In genomic region chr18:48565105-48565504, GRCh38 we compare ENCODE assay signal across 28 cellular contexts. TPM values are rescaled to one million over a fixed set of nuclear protein-coding genes. Genes with fewer than 3 reads are reported as not detected.
DNase-seq lines count a peak whose midpoint lies in the region; ATAC-seq and TF ChIP-seq lines count a peak whose summit lies in the region.
"Had no signal": no experiment of that assay in that cellular context is flagged by ENCODE, and none has a peak within 500 bp of the region (broad histone marks: within the 10 kb centered on the region; RNA-seq: fewer than 3 reads in every experiment).

No MANE protein-coding gene starts in this region.

- no peak overlapping the region for H3K9ac ChIP-seq in mesenchymal stem cell (ENCODE audit: low read length)

- H2AK5ac ChIP-seq in mesenchymal stem cell (ENCODE audit: low read length, severe bottlenecking): no peak overlapping the region

- intact Hi-C loops in Right ventricle myocardium superior (cut with DNase I): no loop called here
- intact Hi-C loops in cardiac septum (cut with DNase I): no loop called here
- intact Hi-C loops in upper lobe of right lung (cut with DNase I): no loop called here

- peaks cover 0 to 5% of the 10 kb centered on the region in 2 experiments for H3K36me3 ChIP-seq in mesenchymal stem cell (ENCODE audit: control insufficient read depth in 1 of 2, insufficient read depth in 2 of 2, low read depth in 1 of 2, low read length in 2 of 2)
- no peaks in the 10 kb centered on the region for H3K36me3 ChIP-seq in upper lobe of right lung
- H3K36me3 ChIP-seq: esophagus muscularis mucosa, prostate gland, tibial artery had no signal

- H3K9me3 ChIP-seq in mesenchymal stem cell (ENCODE audit: control insufficient read depth, low read length) (no peaks in the 10 kb centered on the region), upper lobe of right lung (no peaks in the 10 kb centered on the region)
- H3K9me3 ChIP-seq: A549, esophagus muscularis mucosa, mucosa of descending colon, prostate gland, tibial artery had no signal

- H4K8ac ChIP-seq in mesenchymal stem cell (ENCODE audit: low read length): no peak overlapping the region

- no peak overlapping the region for H2BK5ac ChIP-seq in mesenchymal stem cell (ENCODE audit: low read depth, low read length, poor library complexity, severe bottlenecking)

- peaks cover 20% of the 10 kb centered on the region for H3K4me1 Mint-ChIP-seq in endothelial cell (ENCODE audit: unreplicated experiment)
- H3K4me1 Mint-ChIP-seq in activated naive CD8-positive, alpha-beta T cell treated with anti-CD3 and anti-CD28 coated beads, Interleukin-2, amount 50 U/mL, for 24 hours: peaks cover 2% of the 10 kb centered on the region
- H3K4me1 Mint-ChIP-seq in natural killer cell treated with Interleukin-12 subunit alpha and Interleukin-12 subunit beta and Interleukin-15 and Interleukin-18, amount 100 ng/mL, for 72 hours (ENCODE audit: low read depth in 2 of 2): peaks cover 4 to 12% of the 10 kb centered on the region in 2 donors
- H3K4me1 Mint-ChIP-seq: activated naive CD4-positive, alpha-beta T cell treated with anti-CD3 and anti-CD28 coated beads, Interleukin-2, amount 50 U/mL, for 24 hours had no signal

- H3K27ac ChIP-seq in mesenchymal stem cell (ENCODE audit: low read length, poor library complexity, severe bottlenecking): no peak overlapping the region
- H3K27ac ChIP-seq in upper lobe of right lung: no peak overlapping the region
- H3K27ac ChIP-seq: coronary artery, prostate gland, skin epidermis, tibial artery had no signal

- H3K4me3 ChIP-seq in mesenchymal stem cell (ENCODE audit: insufficient read depth in 1 of 2, low read depth in 1 of 2, low read length in 2 of 2) (no peak overlapping the region), upper lobe of right lung (no peak overlapping the region)
- H3K4me3 ChIP-seq: A549, coronary artery, esophagus muscularis mucosa, mucosa of descending colon, prostate gland, skin epidermis, tibial artery had no signal

- no peak overlapping the region for H2BK120ac ChIP-seq in mesenchymal stem cell (ENCODE audit: low read depth, low read length)

- H3K4me2 ChIP-seq in mesenchymal stem cell (ENCODE audit: low read length, poor library complexity, severe bottlenecking): no peak overlapping the region
- H3K4me2 ChIP-seq: A549 had no signal

- peak overlapping the region; percentile 57 for H4K91ac ChIP-seq in mesenchymal stem cell (ENCODE audit: low read length)

- WGBS in mesenchymal stem cell: 75% methylated on average over 10 of the region's 10 CpGs

- peak overlapping the region in 1 of 2 experiments; percentile 16 for H3K18ac ChIP-seq in mesenchymal stem cell (ENCODE audit: low read depth in 1 of 2, low read length in 2 of 2)

- no peak overlapping the region for H2AFZ ChIP-seq in mesenchymal stem cell (ENCODE audit: low read depth, low read length)

- H3K27me3 ChIP-seq in mesenchymal stem cell (ENCODE audit: control insufficient read depth in 1 of 2, insufficient read depth in 1 of 2, low read length in 2 of 2) (no peaks in the 10 kb centered on the region), upper lobe of right lung (no peaks in the 10 kb centered on the region)
- H3K27me3 ChIP-seq: esophagus muscularis mucosa, tibial artery had no signal

- TF ChIP-seq CTCF in endothelial cell (IDR thresholded peaks at IDR 0.05; ENCODE audit: unreplicated experiment) (no peak), upper lobe of right lung (IDR thresholded peaks at IDR 0.05) (no peak)

- peaks cover 2% of the 10 kb centered on the region for H3K27me3 Mint-ChIP-seq in endothelial cell (ENCODE audit: unreplicated experiment)
- H3K27me3 Mint-ChIP-seq in activated naive CD8-positive, alpha-beta T cell treated with anti-CD3 and anti-CD28 coated beads, Interleukin-2, amount 50 U/mL, for 24 hours: peaks cover 3% of the 10 kb centered on the region
- no peaks in the 10 kb centered on the region for H3K27me3 Mint-ChIP-seq in natural killer cell treated with Interleukin-12 subunit alpha and Interleukin-12 subunit beta and Interleukin-15 and Interleukin-18, amount 100 ng/mL, for 72 hours
- H3K27me3 Mint-ChIP-seq: activated CD4-positive, alpha-beta memory T cell treated with anti-CD3 and anti-CD28 coated beads, Interleukin-2, amount 10 ng/mL, durations not matched to agents 7 days and 5 days; activated naive CD4-positive, alpha-beta T cell treated with anti-CD3 and anti-CD28 coated beads, Interleukin-2, amount 50 U/mL, for 24 hours; activated T-helper 17 cell treated with anti-CD3 and anti-CD28 coated beads, Interleukin-2, amount 50 U/mL, for 72 hours; stimulated activated naive CD8-positive, alpha-beta T cell treated with anti-CD3 and anti-CD28 coated beads, Interleukin-15, Interleukin-2, amounts not matched to agents 100 ng/mL and 50 ng/mL, for 24 hours had no signal

- H2BK12ac ChIP-seq in mesenchymal stem cell (ENCODE audit: low read length in 2 of 2): peak overlapping the region in 1 of 2 experiments; percentile 48

- H3K14ac ChIP-seq in mesenchymal stem cell (ENCODE audit: low read length in 2 of 2): no peak overlapping the region

- no peak overlapping the region for H3K4ac ChIP-seq in mesenchymal stem cell (ENCODE audit: low read depth in 1 of 2, low read length in 2 of 2)

- H3K36me3 Mint-ChIP-seq in endothelial cell (ENCODE audit: low read depth, unreplicated experiment): peaks cover 3% of the 10 kb centered on the region
- H3K36me3 Mint-ChIP-seq in activated naive CD8-positive, alpha-beta T cell treated with anti-CD3 and anti-CD28 coated beads, Interleukin-2, amount 50 U/mL, for 24 hours (ENCODE audit: low read depth): no peaks in the 10 kb centered on the region
- H3K36me3 Mint-ChIP-seq in natural killer cell treated with Interleukin-12 subunit alpha and Interleukin-12 subunit beta and Interleukin-15 and Interleukin-18, amount 100 ng/mL, for 72 hours: no peaks in the 10 kb centered on the region
- H3K36me3 Mint-ChIP-seq: activated naive CD4-positive, alpha-beta T cell treated with anti-CD3 and anti-CD28 coated beads, Interleukin-2, amount 50 U/mL, for 24 hours had no signal

- DNase-seq in Right ventricle myocardium superior: no peak
- DNase-seq in cardiac septum (ENCODE audit: low spot score): no peak
- DNase-seq in endothelial cell (ENCODE audit: low spot score): no peak
- no peak for DNase-seq in mesenchymal stem cell
- DNase-seq in upper lobe of right lung: no peak
- DNase-seq in activated naive CD8-positive, alpha-beta T cell treated with anti-CD3 and anti-CD28 coated beads, Interleukin-2, amount 50 U/mL, for 24 hours: no peak
- DNase-seq in natural killer cell treated with Interleukin-12 subunit alpha and Interleukin-12 subunit beta and Interleukin-15 and Interleukin-18, amount 100 ng/mL, for 72 hours (ENCODE audit: low spot score): no peak
- no peak for DNase-seq in occipital lobe (lab: John Stamatoyannopoulos, UW)
- DNase-seq: activated CD4-positive, alpha-beta memory T cell treated with anti-CD3 and anti-CD28 coated beads, Interleukin-2, amount 10 ng/mL, durations not matched to agents 7 days and 5 days; activated CD4-positive, CD25-positive, alpha-beta regulatory T cell treated with anti-CD3 and anti-CD28 coated beads, Interleukin-2, amount 50 U/mL, for 72 hours; activated CD8-positive, alpha-beta memory T cell treated with anti-CD3 and anti-CD28 coated beads, Interleukin-2, amount 50 U/mL, for 48 hours; AML-193; DMS153; effector memory CD8-positive, alpha-beta T cell; islet precursor cell; mucosa of descending colon; NCI-H1694 treated with DMSO at 0.1 percent for 48 hours; NCI-H526; T-helper 1 cell; tibial artery had no signal

- H3K23ac ChIP-seq in mesenchymal stem cell (ENCODE audit: low read length in 2 of 2): no peak overlapping the region

- peak; percentile 19 for ATAC-seq in Right ventricle myocardium superior (ENCODE audit: poor library complexity)
- ATAC-seq in upper lobe of right lung: peak; percentile 21
- ATAC-seq in activated naive CD8-positive, alpha-beta T cell treated with anti-CD3 and anti-CD28 coated beads, Interleukin-2, amount 50 U/mL, for 24 hours: no peak
- no peak for ATAC-seq in natural killer cell treated with Interleukin-12 subunit alpha and Interleukin-12 subunit beta and Interleukin-15 and Interleukin-18, amount 100 ng/mL, for 72 hours
- ATAC-seq: A549; activated T-helper 17 cell treated with anti-CD3 and anti-CD28 coated beads, Interleukin-2, amount 50 U/mL, for 72 hours; effector memory CD8-positive, alpha-beta T cell; mucosa of descending colon had no signal

- no peaks in the 10 kb centered on the region for H3K9me3 Mint-ChIP-seq in endothelial cell (ENCODE audit: unreplicated experiment)
- H3K9me3 Mint-ChIP-seq in activated naive CD8-positive, alpha-beta T cell treated with anti-CD3 and anti-CD28 coated beads, Interleukin-2, amount 50 U/mL, for 24 hours: no peaks in the 10 kb centered on the region
- H3K9me3 Mint-ChIP-seq in natural killer cell treated with Interleukin-12 subunit alpha and Interleukin-12 subunit beta and Interleukin-15 and Interleukin-18, amount 100 ng/mL, for 72 hours: no peaks in the 10 kb centered on the region
- H3K9me3 Mint-ChIP-seq: activated naive CD4-positive, alpha-beta T cell treated with anti-CD3 and anti-CD28 coated beads, Interleukin-2, amount 50 U/mL, for 24 hours; activated T-helper 17 cell treated with anti-CD3 and anti-CD28 coated beads, Interleukin-2, amount 50 U/mL, for 72 hours; effector memory CD8-positive, alpha-beta T cell; stimulated activated naive CD8-positive, alpha-beta T cell treated with anti-CD3 and anti-CD28 coated beads, Interleukin-15, Interleukin-2, amounts not matched to agents 100 ng/mL and 50 ng/mL, for 24 hours had no signal

- H3K4me1 ChIP-seq in mesenchymal stem cell (ENCODE audit: control insufficient read depth, insufficient read depth, low read depth, low read length) (peaks cover 27% of the 10 kb centered on the region), upper lobe of right lung (peaks cover 27% of the 10 kb centered on the region)
- H3K4me1 ChIP-seq: prostate gland had no signal

- no peak overlapping the region for H2BK15ac ChIP-seq in mesenchymal stem cell (ENCODE audit: low read depth, poor library complexity, severe bottlenecking)

- H3K27ac Mint-ChIP-seq in endothelial cell (ENCODE audit: unreplicated experiment): peak overlapping the region; percentile 79
- H3K27ac Mint-ChIP-seq in activated naive CD8-positive, alpha-beta T cell treated with anti-CD3 and anti-CD28 coated beads, Interleukin-2, amount 50 U/mL, for 24 hours: no peak overlapping the region
- H3K27ac Mint-ChIP-seq in natural killer cell treated with Interleukin-12 subunit alpha and Interleukin-12 subunit beta and Interleukin-15 and Interleukin-18, amount 100 ng/mL, for 72 hours: peak overlapping the region in 1 of 2 donors; percentile 25
- H3K27ac Mint-ChIP-seq: activated CD4-positive, alpha-beta memory T cell treated with anti-CD3 and anti-CD28 coated beads, Interleukin-2, amount 10 ng/mL, durations not matched to agents 7 days and 5 days; activated naive CD4-positive, alpha-beta T cell treated with anti-CD3 and anti-CD28 coated beads, Interleukin-2, amount 50 U/mL, for 24 hours; activated T-helper 17 cell treated with anti-CD3 and anti-CD28 coated beads, Interleukin-2, amount 50 U/mL, for 72 hours; effector memory CD8-positive, alpha-beta T cell; stimulated activated naive CD8-positive, alpha-beta T cell treated with anti-CD3 and anti-CD28 coated beads, Interleukin-15, Interleukin-2, amounts not matched to agents 100 ng/mL and 50 ng/mL, for 24 hours had no signal

- H3K4me3 Mint-ChIP-seq in endothelial cell (ENCODE audit: unreplicated experiment): no peak overlapping the region
- no peak overlapping the region for H3K4me3 Mint-ChIP-seq in activated naive CD8-positive, alpha-beta T cell treated with anti-CD3 and anti-CD28 coated beads, Interleukin-2, amount 50 U/mL, for 24 hours
- H3K4me3 Mint-ChIP-seq in natural killer cell treated with Interleukin-12 subunit alpha and Interleukin-12 subunit beta and Interleukin-15 and Interleukin-18, amount 100 ng/mL, for 72 hours: no peak overlapping the region
- H3K4me3 Mint-ChIP-seq: activated CD4-positive, alpha-beta memory T cell treated with anti-CD3 and anti-CD28 coated beads, Interleukin-2, amount 10 ng/mL, durations not matched to agents 7 days and 5 days; activated naive CD4-positive, alpha-beta T cell treated with anti-CD3 and anti-CD28 coated beads, Interleukin-2, amount 50 U/mL, for 24 hours; activated T-helper 17 cell treated with anti-CD3 and anti-CD28 coated beads, Interleukin-2, amount 50 U/mL, for 72 hours; effector memory CD8-positive, alpha-beta T cell; stimulated activated naive CD8-positive, alpha-beta T cell treated with anti-CD3 and anti-CD28 coated beads, Interleukin-15, Interleukin-2, amounts not matched to agents 100 ng/mL and 50 ng/mL, for 24 hours had no signal

- H3K79me1 ChIP-seq in mesenchymal stem cell (replicated peaks; ENCODE audit: low read length, poor library complexity, severe bottlenecking): peaks cover 52% of the 10 kb centered on the region

RNA-seq across cellular contexts. Expression of gene CTIF, which starts 26.3 kb away (rescaled TPM):
- total RNA-seq in Right ventricle myocardium superior (54.5 TPM), cardiac septum (84.3 TPM), endothelial cell (ENCODE audit: unreplicated experiment) (51.5 TPM), upper lobe of right lung (72.4 TPM), occipital lobe (55.1 TPM)
- polyA plus RNA-seq in mesenchymal stem cell (2013, experiment 1 of 2): 39.3 TPM
- polyA plus RNA-seq in mesenchymal stem cell (2013, experiment 2 of 2): 37.2 TPM
- total RNA-seq in natural killer cell treated with Interleukin-12 subunit alpha and Interleukin-12 subunit beta and Interleukin-15 and Interleukin-18, amount 100 ng/mL, for 72 hours: 10 to 100 TPM in 1 of 2 donors, 1 to 10 TPM in 1; 8.4 to 13.0 TPM

Comparison
In these comparisons a context has a peak if more than half of its experiments do, and no peak if none do; other contexts are left out.
1. ATAC-seq: peak in Right ventricle myocardium superior (single experiment) and upper lobe of right lung (single experiment); none in activated naive CD8-positive, alpha-beta T cell treated with anti-CD3 and anti-CD28 coated beads, Interleukin-2, amount 50 U/mL, for 24 hours (single experiment) and natural killer cell treated with Interleukin-12 subunit alpha and Interleukin-12 subunit beta and Interleukin-15 and Interleukin-18, amount 100 ng/mL, for 72 hours (0 of 2).